Comparison of ENCODE assay signal across 9 cellular contexts in genomic region chr20:36094497-36094896, GRCh38.
DNase-seq lines count a peak whose midpoint lies in the region; TF ChIP-seq lines count a peak whose summit lies in the region.
"Had no signal": no experiment of that assay in that cellular context is flagged by ENCODE, and none has a peak within 500 bp of the region (broad histone marks: within the 10 kb centered on the region; RNA-seq: fewer than 3 reads in every experiment).

No MANE protein-coding gene starts in this region.

- DNase-seq in Daoy (ENCODE audit: low read depth) (peak; percentile 34), astrocyte of the hippocampus (ENCODE audit: low read depth, low spot score) (peak; percentile 38), right atrium auricular region (ENCODE audit: low spot score) (no peak), putamen (ENCODE audit: low spot score) (peak; percentile 47), NCI-H345 treated with DMSO at 0.1 percent for 48 hours (lab: John Stamatoyannopoulos, UW; ENCODE audit: unreplicated experiment) (no peak), HT-29 (ENCODE audit: low spot score) (no peak), NAMALWA (ENCODE audit: low spot score) (no peak), GM13976 (ENCODE audit: low spot score) (no peak)
- DNase-seq: stimulated activated CD4-positive, alpha-beta T cell treated with anti-CD3 and anti-CD28 coated beads, Interleukin-4, amount 100 ng/mL, for 24 hours had no signal

- H3K9me3 ChIP-seq in right atrium auricular region: no peaks in the 10 kb centered on the region

- peaks cover 0 to 38% of the 10 kb centered on the region in 2 donors for H3K4me1 ChIP-seq in right atrium auricular region

- no peak for TF ChIP-seq CTCF in right atrium auricular region (IDR thresholded peaks at IDR 0.05)
- TF ChIP-seq CTCF in GM13976 (IDR thresholded peaks at IDR 0.05; ENCODE audit: borderline replicate concordance, control extremely low read depth, extremely low read depth, insufficient read depth, missing control alignments): no peak

- in situ Hi-C loops in GM13976 (cut with MboI; ENCODE audit: low sequenced_read_pairs, unreplicated experiment): no loop called here

- peak overlapping the region in 1 of 2 donors; percentile 65 for H3K4me3 ChIP-seq in right atrium auricular region

- H3K36me3 ChIP-seq in right atrium auricular region: no peaks in the 10 kb centered on the region

- no peaks in the 10 kb centered on the region for H3K27me3 ChIP-seq in right atrium auricular region

- H3K27ac ChIP-seq in right atrium auricular region: peak overlapping the region; percentile 44 to 56

Comparison
In these comparisons a context has a peak if more than half of its experiments do, and no peak if none do; other contexts are left out.
1. DNase-seq: peak in Daoy (single experiment), astrocyte of the hippocampus (single experiment) and putamen (single experiment); none in right atrium auricular region (single experiment), NCI-H345 treated with DMSO at 0.1 percent for 48 hours (single experiment), HT-29 (single experiment), NAMALWA (single experiment) and GM13976 (single experiment).